Comparison of ENCODE assay signal across 25 cellular contexts in genomic region chr2:241985986-241986329, GRCh38.
A peak's percentile ranks its signal among the peaks of the same experiment; 100 is the strongest.
DNase-seq lines count a peak whose midpoint lies in the region; ATAC-seq and TF ChIP-seq lines count a peak whose summit lies in the region.
"Had no signal": no experiment of that assay in that cellular context is flagged by ENCODE, and none has a peak within 500 bp of the region (broad histone marks: within the 10 kb centered on the region; RNA-seq: fewer than 3 reads in every experiment).

No MANE protein-coding gene starts in this region.

- no peak overlapping the region for H3K4me3 ChIP-seq in testis
- H3K4me3 ChIP-seq: breast epithelium, gastroesophageal sphincter, left ventricle myocardium inferior, sigmoid colon had no signal

- H3K4me1 Mint-ChIP-seq in activated naive CD8-positive, alpha-beta T cell (ENCODE audit: low read depth) = peaks cover 19% of the 10 kb centered on the region
- peaks cover 8% of the 10 kb centered on the region for H3K4me1 Mint-ChIP-seq in activated naive CD8-positive, alpha-beta T cell treated with anti-CD3 and anti-CD28 coated beads for 36 hours
- no peaks in the 10 kb centered on the region for H3K4me1 Mint-ChIP-seq in activated T-helper 1 cell treated with anti-CD3 and anti-CD28 coated beads, Interleukin-12 subunit alpha, Interleukin-12 subunit beta, Interleukin-2, Interleukin-4 antibody, amounts not matched to agents 30 ng/mL and 10 ng/mL and 1 ng/mL, durations not matched to agents 14 hours and 24 hours and 36 hours (ENCODE audit: low read depth)
- peaks cover 41% of the 10 kb centered on the region for H3K4me1 Mint-ChIP-seq in memory B cell
- peaks cover 52% of the 10 kb centered on the region for H3K4me1 Mint-ChIP-seq in stimulated activated memory B cell treated with anti-CD40 and anti-IgM and Interleukin-4, amounts not matched to agents 10 μg/mL and 1 μg/mL and 100 μg/mL, for 72 hours
- H3K4me1 Mint-ChIP-seq: nephron progenitor cell had no signal

- no peak for TF ChIP-seq POLR2A in testis (IDR thresholded peaks at IDR 0.05)

- H3K36me3 Mint-ChIP-seq in activated naive CD8-positive, alpha-beta T cell = peaks cover 2% of the 10 kb centered on the region
- no peaks in the 10 kb centered on the region for H3K36me3 Mint-ChIP-seq in activated naive CD8-positive, alpha-beta T cell treated with anti-CD3 and anti-CD28 coated beads for 36 hours
- no peaks in the 10 kb centered on the region for H3K36me3 Mint-ChIP-seq in activated T-helper 1 cell treated with anti-CD3 and anti-CD28 coated beads, Interleukin-12 subunit alpha, Interleukin-12 subunit beta, Interleukin-2, Interleukin-4 antibody, amounts not matched to agents 30 ng/mL and 10 ng/mL and 1 ng/mL, durations not matched to agents 14 hours and 24 hours and 36 hours (ENCODE audit: low read depth)
- peaks cover 16% of the 10 kb centered on the region for H3K36me3 Mint-ChIP-seq in memory B cell
- H3K36me3 Mint-ChIP-seq in stimulated activated memory B cell treated with anti-CD40 and anti-IgM and Interleukin-4, amounts not matched to agents 10 μg/mL and 1 μg/mL and 100 μg/mL, for 72 hours = peaks cover 30% of the 10 kb centered on the region
- H3K36me3 Mint-ChIP-seq: activated CD8-positive, alpha-beta memory T cell treated with anti-CD3 and anti-CD28 coated beads, Interleukin-2, amount 10 ng/mL, durations not matched to agents 7 days and 5 days; activated naive CD4-positive, alpha-beta T cell treated with anti-CD3 and anti-CD28 coated beads, Interleukin-2, amount 10 ng/mL, durations not matched to agents 7 days and 5 days had no signal

- no peaks in the 10 kb centered on the region for H3K36me3 ChIP-seq in testis (ENCODE audit: low read depth, missing control alignments)
- H3K36me3 ChIP-seq: breast epithelium, gastroesophageal sphincter, left ventricle myocardium inferior, sigmoid colon had no signal

- TF ChIP-seq CTCF in testis (IDR thresholded peaks at IDR 0.05) = no peak

- no peaks in the 10 kb centered on the region for H3K4me1 ChIP-seq in testis
- H3K4me1 ChIP-seq: breast epithelium, gastroesophageal sphincter, left ventricle myocardium inferior, sigmoid colon had no signal

- intact Hi-C loops in activated T-helper 1 cell treated with anti-CD3 and anti-CD28 coated beads, Interleukin-12 subunit alpha, Interleukin-12 subunit beta, Interleukin-2, Interleukin-4 antibody, amounts not matched to agents 30 ng/mL and 10 ng/mL and 1 ng/mL, durations not matched to agents 14 hours and 24 hours and 36 hours (cut with micrococcal nuclease) = no loop called here
- intact Hi-C loops in testis (cut with DNase I; ENCODE audit: low total_unique reads) = no loop called here

- H3K9me3 ChIP-seq in testis = no peaks in the 10 kb centered on the region
- H3K9me3 ChIP-seq: breast epithelium, gastroesophageal sphincter, left ventricle myocardium inferior, sigmoid colon had no signal

- H3K27me3 ChIP-seq in testis = no peaks in the 10 kb centered on the region
- H3K27me3 ChIP-seq: breast epithelium had no signal

- H3K9me3 Mint-ChIP-seq in activated naive CD8-positive, alpha-beta T cell (ENCODE audit: low read depth) = no peaks in the 10 kb centered on the region
- H3K9me3 Mint-ChIP-seq in activated naive CD8-positive, alpha-beta T cell treated with anti-CD3 and anti-CD28 coated beads for 36 hours = peaks cover 3% of the 10 kb centered on the region
- peaks cover 7% of the 10 kb centered on the region for H3K9me3 Mint-ChIP-seq in activated T-helper 1 cell treated with anti-CD3 and anti-CD28 coated beads, Interleukin-12 subunit alpha, Interleukin-12 subunit beta, Interleukin-2, Interleukin-4 antibody, amounts not matched to agents 30 ng/mL and 10 ng/mL and 1 ng/mL, durations not matched to agents 14 hours and 24 hours and 36 hours
- peaks cover 15% of the 10 kb centered on the region for H3K9me3 Mint-ChIP-seq in memory B cell
- peaks cover 26% of the 10 kb centered on the region for H3K9me3 Mint-ChIP-seq in stimulated activated memory B cell treated with anti-CD40 and anti-IgM and Interleukin-4, amounts not matched to agents 10 μg/mL and 1 μg/mL and 100 μg/mL, for 72 hours

- 59 to 63% methylated on average over 5 of the region's 5 CpGs for WGBS in testis, 2 donors

- no peak for ATAC-seq in memory B cell (ENCODE audit: low read depth)
- no peak for ATAC-seq in stimulated activated memory B cell treated with anti-CD40 and anti-IgM and Interleukin-4, amounts not matched to agents 10 μg/mL and 1 μg/mL and 100 μg/mL, for 72 hours
- ATAC-seq in HG03045 (IDR thresholded peaks at IDR 0.05; ENCODE audit: unreplicated experiment) = no peak
- ATAC-seq: activated CD4-positive, CD25-positive, alpha-beta regulatory T cell treated with anti-CD3 and anti-CD28 coated beads, Interleukin-2, amount 50 U/mL, for 24 hours; activated CD8-positive, alpha-beta memory T cell treated with anti-CD3 and anti-CD28 coated beads, Interleukin-2, amount 10 ng/mL, durations not matched to agents 7 days and 5 days; activated T-cell treated with anti-CD3 and anti-CD28 coated beads, Interleukin-2, amount 50 U/mL, for 72 hours; gastroesophageal sphincter had no signal

- H3K27me3 Mint-ChIP-seq in activated naive CD8-positive, alpha-beta T cell = no peaks in the 10 kb centered on the region
- no peaks in the 10 kb centered on the region for H3K27me3 Mint-ChIP-seq in activated naive CD8-positive, alpha-beta T cell treated with anti-CD3 and anti-CD28 coated beads for 36 hours
- no peaks in the 10 kb centered on the region for H3K27me3 Mint-ChIP-seq in activated T-helper 1 cell treated with anti-CD3 and anti-CD28 coated beads, Interleukin-12 subunit alpha, Interleukin-12 subunit beta, Interleukin-2, Interleukin-4 antibody, amounts not matched to agents 30 ng/mL and 10 ng/mL and 1 ng/mL, durations not matched to agents 14 hours and 24 hours and 36 hours (ENCODE audit: insufficient read depth)
- no peaks in the 10 kb centered on the region for H3K27me3 Mint-ChIP-seq in memory B cell
- no peaks in the 10 kb centered on the region for H3K27me3 Mint-ChIP-seq in stimulated activated memory B cell treated with anti-CD40 and anti-IgM and Interleukin-4, amounts not matched to agents 10 μg/mL and 1 μg/mL and 100 μg/mL, for 72 hours

- H3K27ac ChIP-seq in testis = no peak overlapping the region
- H3K27ac ChIP-seq: breast epithelium, gastroesophageal sphincter, HL-60, left ventricle myocardium inferior, sigmoid colon had no signal

- H3K27ac Mint-ChIP-seq in activated naive CD8-positive, alpha-beta T cell = no peak overlapping the region
- no peak overlapping the region for H3K27ac Mint-ChIP-seq in activated naive CD8-positive, alpha-beta T cell treated with anti-CD3 and anti-CD28 coated beads for 36 hours
- H3K27ac Mint-ChIP-seq in activated T-helper 1 cell treated with anti-CD3 and anti-CD28 coated beads, Interleukin-12 subunit alpha, Interleukin-12 subunit beta, Interleukin-2, Interleukin-4 antibody, amounts not matched to agents 30 ng/mL and 10 ng/mL and 1 ng/mL, durations not matched to agents 14 hours and 24 hours and 36 hours = peak overlapping the region; percentile 23
- H3K27ac Mint-ChIP-seq in memory B cell = peak overlapping the region; percentile 93
- peak overlapping the region; percentile 72 for H3K27ac Mint-ChIP-seq in stimulated activated memory B cell treated with anti-CD40 and anti-IgM and Interleukin-4, amounts not matched to agents 10 μg/mL and 1 μg/mL and 100 μg/mL, for 72 hours
- H3K27ac Mint-ChIP-seq: activated CD8-positive, alpha-beta memory T cell treated with anti-CD3 and anti-CD28 coated beads, Interleukin-2, amount 10 ng/mL, durations not matched to agents 7 days and 5 days; activated T-cell treated with anti-CD3 and anti-CD28 coated beads, Interleukin-2, amount 50 U/mL, for 72 hours had no signal

- peak overlapping the region; percentile 42 for H3K4me3 Mint-ChIP-seq in activated naive CD8-positive, alpha-beta T cell
- no peak overlapping the region for H3K4me3 Mint-ChIP-seq in activated naive CD8-positive, alpha-beta T cell treated with anti-CD3 and anti-CD28 coated beads for 36 hours
- H3K4me3 Mint-ChIP-seq in activated T-helper 1 cell treated with anti-CD3 and anti-CD28 coated beads, Interleukin-12 subunit alpha, Interleukin-12 subunit beta, Interleukin-2, Interleukin-4 antibody, amounts not matched to agents 30 ng/mL and 10 ng/mL and 1 ng/mL, durations not matched to agents 14 hours and 24 hours and 36 hours = no peak overlapping the region
- no peak overlapping the region for H3K4me3 Mint-ChIP-seq in memory B cell
- H3K4me3 Mint-ChIP-seq in stimulated activated memory B cell treated with anti-CD40 and anti-IgM and Interleukin-4, amounts not matched to agents 10 μg/mL and 1 μg/mL and 100 μg/mL, for 72 hours = peak overlapping the region; percentile 26
- H3K4me3 Mint-ChIP-seq: activated CD8-positive, alpha-beta memory T cell treated with anti-CD3 and anti-CD28 coated beads, Interleukin-2, amount 10 ng/mL, durations not matched to agents 7 days and 5 days; activated naive CD4-positive, alpha-beta T cell treated with anti-CD3 and anti-CD28 coated beads, Interleukin-2, amount 10 ng/mL, durations not matched to agents 7 days and 5 days; nephron progenitor cell had no signal

- no peak for DNase-seq in activated naive CD8-positive, alpha-beta T cell treated with anti-CD3 and anti-CD28 coated beads for 36 hours
- no peak for DNase-seq in activated T-helper 1 cell treated with anti-CD3 and anti-CD28 coated beads, Interleukin-12 subunit alpha, Interleukin-12 subunit beta, Interleukin-2, Interleukin-4 antibody, amounts not matched to agents 30 ng/mL and 10 ng/mL and 1 ng/mL, durations not matched to agents 14 hours and 24 hours and 36 hours (ENCODE audit: low spot score)
- DNase-seq in memory B cell (ENCODE audit: low spot score in 2 of 2) = no peak
- no peak for DNase-seq in amygdala (lab: John Stamatoyannopoulos, UW)
- DNase-seq in testis = no peak
- DNase-seq: activated CD4-positive, alpha-beta T cell treated with anti-CD3 and anti-CD28 coated beads, Interleukin-2, amount 50 U/mL, for 4 hours; activated CD8-positive, alpha-beta memory T cell treated with anti-CD3 and anti-CD28 coated beads, Interleukin-2, amount 10 ng/mL, durations not matched to agents 7 days and 5 days; activated naive CD4-positive, alpha-beta T cell treated with anti-CD3 and anti-CD28 coated beads, Interleukin-2, amount 10 ng/mL, durations not matched to agents 7 days and 5 days; activated T-cell treated with anti-CD3 and anti-CD28 coated beads, Interleukin-2, amount 50 U/mL, for 72 hours; effector CD4-positive, alpha-beta T cell; EL; left ventricle myocardium inferior; NCI-H1417; NCI-H2029 treated with DMSO at 0.1 percent for 48 hours; NCI-H524 treated with DMSO at 0.1 percent for 48 hours; nephron progenitor cell; Right ventricle myocardium superior; sigmoid colon had no signal

Comparison
In these comparisons a context has a peak if more than half of its experiments do, and no peak if none do; other contexts are left out.
1. H3K4me3 Mint-ChIP-seq: peak in activated naive CD8-positive, alpha-beta T cell (single experiment) and stimulated activated memory B cell treated with anti-CD40 and anti-IgM and Interleukin-4, amounts not matched to agents 10 μg/mL and 1 μg/mL and 100 μg/mL, for 72 hours (single experiment); none in activated naive CD8-positive, alpha-beta T cell treated with anti-CD3 and anti-CD28 coated beads for 36 hours (single experiment), activated T-helper 1 cell treated with anti-CD3 and anti-CD28 coated beads, Interleukin-12 subunit alpha, Interleukin-12 subunit beta, Interleukin-2, Interleukin-4 antibody, amounts not matched to agents 30 ng/mL and 10 ng/mL and 1 ng/mL, durations not matched to agents 14 hours and 24 hours and 36 hours (single experiment) and memory B cell (single experiment).
2. H3K27ac Mint-ChIP-seq: peak in activated T-helper 1 cell treated with anti-CD3 and anti-CD28 coated beads, Interleukin-12 subunit alpha, Interleukin-12 subunit beta, Interleukin-2, Interleukin-4 antibody, amounts not matched to agents 30 ng/mL and 10 ng/mL and 1 ng/mL, durations not matched to agents 14 hours and 24 hours and 36 hours (single experiment), memory B cell (single experiment) and stimulated activated memory B cell treated with anti-CD40 and anti-IgM and Interleukin-4, amounts not matched to agents 10 μg/mL and 1 μg/mL and 100 μg/mL, for 72 hours (single experiment); none in activated naive CD8-positive, alpha-beta T cell (single experiment) and activated naive CD8-positive, alpha-beta T cell treated with anti-CD3 and anti-CD28 coated beads for 36 hours (single experiment).